8 cellular contexts compared by ENCODE assay signal in genomic region chr9:78235771-78236510, GRCh38. TPM values are rescaled to one million over a fixed set of nuclear protein-coding genes. Genes with fewer than 3 reads are reported as not detected.
A peak's percentile ranks its signal among the peaks of the same experiment; 100 is the strongest.
DNase-seq lines count a peak whose midpoint lies in the region; ATAC-seq, FAIRE-seq and TF ChIP-seq lines count a peak whose summit lies in the region.

Gene CEP78 (plus strand): TSS chr9:78236075. CDS start chr9:78236351, 276 bp downstream.

- DNase-seq in GM12891 (ENCODE audit: insufficient read length, low spot score) (peak; percentile 86), NCI-H128 (lab: John Stamatoyannopoulos, UW; ENCODE audit: unreplicated experiment) (peak; percentile 91), T-cell (peak; percentile 75 to 90 (median 84)), adipocyte (ENCODE audit: low read depth) (peak; percentile 96), cardiac septum (ENCODE audit: low spot score) (peak; percentile 95), trophoblast cell (peak; percentile 96 to 98), transverse colon (peak; percentile 94)

- peaks cover 8% of the 10 kb centered on the region for H3K79me2 ChIP-seq in trophoblast cell (ENCODE audit: control insufficient read depth, insufficient read depth, low read length, poor library complexity)

- peak; percentile 99 for FAIRE-seq in GM12891 (lab: Jason Lieb, UNC)

- peak within 1 kb of the TSS; percentile 87 for H4K91ac ChIP-seq in trophoblast cell (ENCODE audit: low read depth, low read length)

- peak within 1 kb of the TSS; percentile 96 for H4K8ac ChIP-seq in trophoblast cell (ENCODE audit: low read depth, low read length)

- WGBS in trophoblast cell (ENCODE audit: extremely low coverage, insufficient coverage, insufficient read length): no CpG with 5 or more reads among the region's 86 CpGs
- 1% methylated on average over 65 of the region's 86 CpGs; no CpG with 5 or more reads in 1 of the 2 donors for WGBS in transverse colon (ENCODE audit: low coverage in 1 of 2), 2 donors

- H4K12ac ChIP-seq in trophoblast cell (ENCODE audit: low read depth, low read length): peak within 1 kb of the TSS; percentile 92

- H3K36me3 ChIP-seq in adipocyte (ENCODE audit: control insufficient read depth, insufficient read depth, low read length, severe bottlenecking) (no peaks in the 10 kb centered on the region), trophoblast cell (ENCODE audit: control insufficient read depth in 1 of 2, insufficient read depth in 2 of 2, low read length in 2 of 2) (peaks cover under 1 to 3% of the 10 kb centered on the region in 2 experiments), transverse colon (no peaks in the 10 kb centered on the region)

- H3K18ac ChIP-seq in trophoblast cell (ENCODE audit: low read length): peak within 1 kb of the TSS; percentile 99

- peak within 1 kb of the TSS; percentile 84 for H3K9ac ChIP-seq in adipocyte (ENCODE audit: low read length)
- H3K9ac ChIP-seq in trophoblast cell (ENCODE audit: low read length): peak within 1 kb of the TSS; percentile 89

- H3K9me3 ChIP-seq in adipocyte (ENCODE audit: control insufficient read depth, low read length) (no peaks in the 10 kb centered on the region), trophoblast cell (ENCODE audit: insufficient read depth, low read depth, low read length) (no peaks in the 10 kb centered on the region), transverse colon (no peaks in the 10 kb centered on the region)

- peaks cover 12% of the 10 kb centered on the region for H3K36me3 Mint-ChIP-seq in T-cell

- H2AFZ ChIP-seq in trophoblast cell (ENCODE audit: insufficient read depth, low read length, poor library complexity): peak within 1 kb of the TSS; percentile 99

- peaks cover 11% of the 10 kb centered on the region for H3K79me1 ChIP-seq in trophoblast cell (ENCODE audit: low read length)

- in situ Hi-C loops in transverse colon (cut with MboI; ENCODE audit: low pct_ligation_motif_present in 1 of 4, low pct_unique_long_range_greater_than_20kb in 1 of 4, low sequenced_read_pairs in 3 of 4): no loop called here

- H3K27ac ChIP-seq in trophoblast cell (ENCODE audit: low read depth, low read length): peak within 1 kb of the TSS; percentile 91
- H3K27ac ChIP-seq in transverse colon: peak within 1 kb of the TSS; percentile 81 to 91 (median 88)

- no peaks in the 10 kb centered on the region for H3K27me3 ChIP-seq in adipocyte (replicated peaks; ENCODE audit: control insufficient read depth, insufficient read depth, low read length)
- no peaks in the 10 kb centered on the region for H3K27me3 ChIP-seq in trophoblast cell (ENCODE audit: insufficient read depth, low read length)
- H3K27me3 ChIP-seq in transverse colon: no peaks in the 10 kb centered on the region

- CTCF ChIA-PET in T-cell (lab: Charles Lee): interaction anchor here in 1 of 2 donors (0.7 to 1.0 kb wide), 2 partner anchors 259 to 779 kb away, joined by 3 to 4 read pairs; no protein-coding TSS in a partner anchor

- no peak within 1 kb of the TSS for H3K23ac ChIP-seq in trophoblast cell (ENCODE audit: low read length)

- POLR2A ChIA-PET in T-cell (lab: Charles Lee): no interaction called here

- H2BK120ac ChIP-seq in trophoblast cell (ENCODE audit: insufficient read depth, low read length, poor library complexity): peak within 1 kb of the TSS; percentile 85

- intact Hi-C loops in cardiac septum (cut with DNase I) (no loop called here), transverse colon (cut with DNase I; ENCODE audit: low total_unique reads) (no loop called here)

- H3K4me3 ChIP-seq in adipocyte (ENCODE audit: low read length) (peak within 1 kb of the TSS; percentile 92), trophoblast cell (ENCODE audit: low read depth, low read length) (peak within 1 kb of the TSS; percentile 93), transverse colon (peak within 1 kb of the TSS; percentile 73 to 87 (median 76))

- H3K9me3 Mint-ChIP-seq in T-cell: no peaks in the 10 kb centered on the region

- peak within 1 kb of the TSS; percentile 90 for H3K4ac ChIP-seq in trophoblast cell (ENCODE audit: low read depth, low read length)

- peaks cover 33 to 49% (median 35%) of the 10 kb centered on the region in 3 donors for H3K4me1 Mint-ChIP-seq in T-cell

- peak within 1 kb of the TSS; percentile 92 for H3K4me2 ChIP-seq in trophoblast cell (ENCODE audit: low read length)

- peak within 1 kb of the TSS; percentile 42 for H2AK5ac ChIP-seq in trophoblast cell (ENCODE audit: low read length)

- no peak for TF ChIP-seq EP300 in transverse colon (IDR thresholded peaks at IDR 0.05; ENCODE audit: low read depth)

- H2BK12ac ChIP-seq in trophoblast cell (ENCODE audit: low read length): no peak within 1 kb of the TSS

- H3K14ac ChIP-seq in trophoblast cell (ENCODE audit: low read length): peak within 1 kb of the TSS; percentile 95

- peak within 1 kb of the TSS; percentile 70 for H2BK5ac ChIP-seq in trophoblast cell (ENCODE audit: low read depth, low read length, poor library complexity)

- peaks cover 9% of the 10 kb centered on the region for H3K4me1 ChIP-seq in adipocyte (ENCODE audit: control insufficient read depth, insufficient read depth, low read length)
- H3K4me1 ChIP-seq in trophoblast cell (ENCODE audit: control insufficient read depth in 1 of 2, insufficient read depth in 2 of 2, low read length in 2 of 2): peaks cover 0 to 7% of the 10 kb centered on the region in 2 experiments
- peaks cover 0 to 14% (median 6%) of the 10 kb centered on the region in 4 donors for H3K4me1 ChIP-seq in transverse colon

- ATAC-seq in HG02759 (IDR thresholded peaks at IDR 0.05; ENCODE audit: unreplicated experiment): peak; percentile 98
- ATAC-seq in T-cell (replicated peaks in 1 of 4): peak; percentile 98

- H3K27me3 Mint-ChIP-seq in T-cell: no peaks in the 10 kb centered on the region

- peak within 1 kb of the TSS; percentile 94 to 95 for H3K27ac Mint-ChIP-seq in T-cell

- H3K4me3 Mint-ChIP-seq in T-cell: peak within 1 kb of the TSS in 1 of 3 donors; percentile 96

- TF ChIP-seq POLR2A in GM12891 (IDR thresholded peaks at IDR 0.05; ENCODE audit: low read depth, low read length) (peak; percentile 78), transverse colon (IDR thresholded peaks at IDR 0.05) (peak; percentile 62)

- no peak for TF ChIP-seq CTCF in transverse colon (IDR thresholded peaks at IDR 0.05)

TF ChIP-seq in GM12891, 5 proteins besides CTCF, POLR2A, EP300 and RAD21:
- TF ChIP-seq POLR2AphosphoS5 (IDR thresholded peaks at IDR 0.05; ENCODE audit: low read depth, low read length) (peak; percentile 77; the same call in 1 of the 2 replicates), PAX5 (IDR thresholded peaks at IDR 0.05; ENCODE audit: insufficient read depth, low read length, severe bottlenecking) (no peak), POU2F2 (IDR thresholded peaks at IDR 0.05; ENCODE audit: low read depth, low read length) (no peak), SPI1 (IDR thresholded peaks at IDR 0.05; ENCODE audit: low read depth, low read length) (no peak), TAF1 (IDR thresholded peaks at IDR 0.05; ENCODE audit: low read depth, low read length) (peak; percentile 31; the same call in 1 of the 2 replicates)

RNA-seq across cellular contexts. Expression of gene CEP78, which starts in this region (rescaled TPM):
- polyA plus RNA-seq in GM12891 (2012; ENCODE audit: low read depth, missing spikeins): 8.5 TPM
- total RNA-seq in T-cell: 10 to 100 TPM; 23.2 to 37.4 (median 29.5) TPM
- total RNA-seq in cardiac septum: 4.0 TPM
- 29.5 and 30.9 TPM in 2 replicates for polyA plus RNA-seq in trophoblast cell (2013)
- total RNA-seq in transverse colon: 1 to 10 TPM; 2.6 to 7.3 (median 4.3) TPM

Comparison
In these comparisons a context has a peak if more than half of its experiments do, and no peak if none do; other contexts are left out.
1. Peak in every context shown above with its lines: DNase-seq, ATAC-seq, H3K4me3 ChIP-seq and H3K27ac ChIP-seq.